1 cellular context compared by ENCODE assay signal in the genomic region with DNA sequence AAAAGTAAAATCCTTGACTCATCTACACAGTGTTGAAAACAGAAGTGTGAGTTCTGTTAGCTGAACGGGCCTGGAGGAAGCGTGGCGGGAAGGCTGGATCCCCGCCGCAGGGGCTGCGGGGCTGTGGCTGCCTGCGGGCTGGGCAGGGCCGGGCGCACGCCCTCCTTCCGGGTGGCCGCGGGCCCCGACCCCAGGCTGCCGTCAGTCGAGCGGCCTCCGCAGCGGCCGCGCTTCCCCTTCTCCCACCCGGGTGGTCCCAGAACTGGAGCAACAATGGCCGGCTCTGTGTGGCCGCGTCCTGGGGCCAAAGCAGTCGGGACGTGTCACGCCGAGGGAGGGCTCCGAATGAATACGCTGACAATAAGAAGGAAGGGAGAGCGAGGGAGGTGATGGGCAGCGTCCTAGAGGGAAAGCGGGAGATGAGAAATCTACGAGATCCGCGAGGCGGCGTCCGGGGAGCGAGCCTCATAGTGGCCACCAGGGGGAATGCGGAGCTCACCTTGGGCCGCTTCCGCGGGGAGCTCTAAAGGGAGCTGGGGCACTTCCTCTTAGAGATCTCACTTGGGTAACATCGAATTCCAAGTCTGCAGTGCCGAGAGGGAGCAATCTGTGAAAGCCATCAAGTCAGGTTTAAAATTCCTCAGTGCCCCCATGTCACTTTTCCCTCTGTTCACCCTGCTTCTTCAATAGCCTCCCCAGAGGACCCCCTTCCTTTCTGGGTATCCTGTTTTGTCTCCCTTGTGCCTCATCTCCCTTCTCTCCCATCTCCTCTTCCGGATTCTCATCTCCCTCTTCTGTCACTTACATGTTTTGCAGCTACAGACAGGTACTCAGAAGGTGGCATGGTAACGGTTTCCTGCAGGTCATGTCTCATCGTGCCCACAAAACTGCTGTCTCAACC.
TF ChIP-seq lines count a peak whose summit lies in the region.

No MANE protein-coding gene starts in this region.

TF ChIP-seq in GM23338, 12 proteins besides CTCF, POLR2A, EP300 and RAD21 (continued from another document):
- TF ChIP-seq, protein P1, sequence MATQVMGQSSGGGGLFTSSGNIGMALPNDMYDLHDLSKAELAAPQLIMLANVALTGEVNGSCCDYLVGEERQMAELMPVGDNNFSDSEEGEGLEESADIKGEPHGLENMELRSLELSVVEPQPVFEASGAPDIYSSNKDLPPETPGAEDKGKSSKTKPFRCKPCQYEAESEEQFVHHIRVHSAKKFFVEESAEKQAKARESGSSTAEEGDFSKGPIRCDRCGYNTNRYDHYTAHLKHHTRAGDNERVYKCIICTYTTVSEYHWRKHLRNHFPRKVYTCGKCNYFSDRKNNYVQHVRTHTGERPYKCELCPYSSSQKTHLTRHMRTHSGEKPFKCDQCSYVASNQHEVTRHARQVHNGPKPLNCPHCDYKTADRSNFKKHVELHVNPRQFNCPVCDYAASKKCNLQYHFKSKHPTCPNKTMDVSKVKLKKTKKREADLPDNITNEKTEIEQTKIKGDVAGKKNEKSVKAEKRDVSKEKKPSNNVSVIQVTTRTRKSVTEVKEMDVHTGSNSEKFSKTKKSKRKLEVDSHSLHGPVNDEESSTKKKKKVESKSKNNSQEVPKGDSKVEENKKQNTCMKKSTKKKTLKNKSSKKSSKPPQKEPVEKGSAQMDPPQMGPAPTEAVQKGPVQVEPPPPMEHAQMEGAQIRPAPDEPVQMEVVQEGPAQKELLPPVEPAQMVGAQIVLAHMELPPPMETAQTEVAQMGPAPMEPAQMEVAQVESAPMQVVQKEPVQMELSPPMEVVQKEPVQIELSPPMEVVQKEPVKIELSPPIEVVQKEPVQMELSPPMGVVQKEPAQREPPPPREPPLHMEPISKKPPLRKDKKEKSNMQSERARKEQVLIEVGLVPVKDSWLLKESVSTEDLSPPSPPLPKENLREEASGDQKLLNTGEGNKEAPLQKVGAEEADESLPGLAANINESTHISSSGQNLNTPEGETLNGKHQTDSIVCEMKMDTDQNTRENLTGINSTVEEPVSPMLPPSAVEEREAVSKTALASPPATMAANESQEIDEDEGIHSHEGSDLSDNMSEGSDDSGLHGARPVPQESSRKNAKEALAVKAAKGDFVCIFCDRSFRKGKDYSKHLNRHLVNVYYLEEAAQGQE (IDR thresholded peaks at IDR 0.05; ENCODE audit: unreplicated experiment), result no peak
- TF ChIP-seq EZH2phosphoT487 (IDR thresholded peaks at IDR 0.05; ENCODE audit: unreplicated experiment), result no peak
